ENCODE assay signal across 23 cellular contexts in the genomic region with DNA sequence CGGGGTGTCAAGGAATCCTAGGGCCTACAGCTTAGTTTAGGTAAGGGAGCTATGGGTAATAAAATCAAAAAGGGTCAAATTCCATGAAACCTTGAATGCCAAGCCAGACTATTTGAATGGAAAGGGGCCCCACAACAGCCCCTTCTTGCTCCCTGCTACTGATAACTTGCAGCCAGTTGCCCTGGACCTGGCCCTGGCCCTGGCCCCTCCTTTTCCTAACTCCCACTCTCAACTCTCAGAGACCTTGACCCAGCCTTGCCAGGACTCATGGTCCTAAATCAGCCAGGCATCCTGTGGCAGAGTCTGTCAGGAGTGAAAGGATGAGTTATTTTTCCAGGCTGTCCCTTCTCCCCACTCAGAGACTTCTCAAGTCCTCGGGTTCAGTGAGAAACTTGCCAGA. TPM values are rescaled to one million over a fixed set of nuclear protein-coding genes. Genes with fewer than 3 reads are reported as not detected.
DNase-seq lines count a peak whose midpoint lies in the region; ATAC-seq, FAIRE-seq and TF ChIP-seq lines count a peak whose summit lies in the region.
"Had no signal": no experiment of that assay in that cellular context is flagged by ENCODE, and none has a peak within 500 bp of the region (broad histone marks: within the 10 kb centered on the region; RNA-seq: fewer than 3 reads in every experiment).

No MANE protein-coding gene starts in this region.

- no TSS peak for BruUV-seq in K562 (replicated peaks; lab: Mats Ljungman, UMichigan)
- no TSS peak for BruUV-seq in HepG2 (replicated peaks; lab: Mats Ljungman, UMichigan)

- no peak for TF ChIP-seq POLR2A in heart left ventricle (IDR thresholded peaks at IDR 0.05)
- no peak for TF ChIP-seq POLR2A in K562 (conservative IDR thresholded peaks at IDR 0.05)
- no peak for TF ChIP-seq POLR2A in HepG2 (IDR thresholded peaks at IDR 0.05; ENCODE audit: insufficient read depth in 1 of 2, low read depth in 2 of 2, low read length in 2 of 2)
- TF ChIP-seq POLR2A in GM12892 (IDR thresholded peaks at IDR 0.05; ENCODE audit: low read depth, low read length) = no peak

- H3K36me3 ChIP-seq in cardiac muscle cell (no peaks in the 10 kb centered on the region), heart left ventricle (no peaks in the 10 kb centered on the region), K562 (ENCODE audit: control insufficient read depth, insufficient read depth, low read length) (peaks cover 4% of the 10 kb centered on the region; the same call in 1 of the 3 replicates), HepG2 (replicated peaks in 1 of 2; ENCODE audit: control insufficient read depth in 1 of 2, insufficient read depth in 2 of 2, low read length in 2 of 2) (no peaks in the 10 kb centered on the region), neural progenitor cell (no peaks in the 10 kb centered on the region)
- H3K36me3 ChIP-seq: BE2C had no signal

- no peak overlapping the region for H3K9ac ChIP-seq in K562 (ENCODE audit: insufficient read depth in 1 of 2, low read depth in 2 of 2, low read length in 2 of 2)
- H3K9ac ChIP-seq in HepG2 (ENCODE audit: insufficient read depth, low read depth, low read length) = no peak overlapping the region
- H3K9ac ChIP-seq in neural progenitor cell = no peak overlapping the region

- peak overlapping the region; percentile 52 for H3K27ac ChIP-seq in cardiac muscle cell
- H3K27ac ChIP-seq in heart left ventricle = peak overlapping the region in 1 of 12 donors; percentile 36
- no peak overlapping the region for H3K27ac ChIP-seq in K562 (ENCODE audit: extremely low read depth, low read depth, low read length)
- no peak overlapping the region for H3K27ac ChIP-seq in HepG2 (ENCODE audit: extremely low read length, insufficient read depth, low read length)
- no peak overlapping the region for H3K27ac ChIP-seq in neural progenitor cell
- H3K27ac ChIP-seq: 22Rv1, HL-60, PC-9 had no signal

- DNase-seq in cardiac muscle cell (ENCODE audit: low read depth in 1 of 2, low spot score in 1 of 2) = no peak
- no peak for DNase-seq in heart left ventricle
- DNase-seq in K562 (ENCODE audit: extremely low read depth in 1 of 4, low spot score in 3 of 4) = peak; percentile 0 to 1 (median 0)
- DNase-seq in HepG2 (ENCODE audit: low spot score) = peak; percentile 13
- DNase-seq in neural progenitor cell (ENCODE audit: low spot score) = no peak
- DNase-seq in NCI-H510A (lab: John Stamatoyannopoulos, UW) = no peak
- no peak for DNase-seq in GM12892 (ENCODE audit: insufficient read length)
- no peak for DNase-seq in DMS153 (lab: John Stamatoyannopoulos, UW)
- DNase-seq: BE2C; Calu3; CD8-positive, alpha-beta memory T cell; DND-41; KBM-7; NCI-H1105 treated with DMSO at 0.1 percent for 48 hours; NCI-H2029; NCI-H446; NCI-H526; PC-9; Right ventricle myocardium superior had no signal

- H3K9me3 ChIP-seq in cardiac muscle cell (ENCODE audit: low read depth) (no peaks in the 10 kb centered on the region), heart left ventricle (no peaks in the 10 kb centered on the region), K562 (replicated peaks; ENCODE audit: control insufficient read depth, insufficient read depth, low read depth, low read length) (no peaks in the 10 kb centered on the region), HepG2 (ENCODE audit: low read length) (no peaks in the 10 kb centered on the region), neural progenitor cell (ENCODE audit: low read depth) (no peaks in the 10 kb centered on the region)
- H3K9me3 ChIP-seq: BE2C had no signal

- no peaks in the 10 kb centered on the region for H3K9me3 Mint-ChIP-seq in neural progenitor cell
- H3K9me3 Mint-ChIP-seq: CD14-positive monocyte; CD8-positive, alpha-beta memory T cell had no signal

- H3K79me2 ChIP-seq in K562 (ENCODE audit: control insufficient read depth, insufficient read depth, low read length) (no peaks in the 10 kb centered on the region), HepG2 (ENCODE audit: insufficient read depth, low read length) (no peaks in the 10 kb centered on the region), neural progenitor cell (ENCODE audit: low read depth) (no peaks in the 10 kb centered on the region)

- CTCF ChIA-PET in K562 (lab: Yijun Ruan, JAX; ENCODE audit: low intra/inter-chr PET ratio) (interaction anchor here (0.6 kb wide), 1 partner anchor 669 kb away, joined by 4 read pairs; no protein-coding TSS in a partner anchor), HepG2 (lab: Yijun Ruan, JAX; ENCODE audit: low intra/inter-chr PET ratio, low total read pairs) (no interaction called here)

- FAIRE-seq in K562 (lab: Jason Lieb, UNC) (no peak), HepG2 (lab: Jason Lieb, UNC) (no peak), GM12892 (lab: Jason Lieb, UNC) (no peak)
- FAIRE-seq: H54 had no signal

- in situ Hi-C loops in K562 (cut with MboI) (loop anchor here (5.0 to 25.0 kb wide), 5 partner anchors 205 to 775 kb away; partner anchors contain the start of genes ACTR1A, CUEDC2 and SUFU), HepG2 (cut with HindIII; ENCODE audit: extremely low pct_ligation_motif_present, low pct_unique_long_range_greater_than_20kb) (no loop called here)

- H3K36me3 Mint-ChIP-seq in neural progenitor cell = no peaks in the 10 kb centered on the region
- H3K36me3 Mint-ChIP-seq: CD8-positive, alpha-beta memory T cell had no signal

- H3K4me3 ChIP-seq in cardiac muscle cell (no peak overlapping the region), heart left ventricle (no peak overlapping the region), K562 (no peak overlapping the region), HepG2 (replicated peaks in 1 of 3; ENCODE audit: insufficient read depth in 1 of 3, low read depth in 2 of 3, low read length in 3 of 3) (no peak overlapping the region), neural progenitor cell (no peak overlapping the region)
- H3K4me3 ChIP-seq: PC-9 had no signal

- POLR2A ChIA-PET in K562 (lab: Yijun Ruan, JAX) = interaction anchor here (0.6 to 0.8 kb wide), 2 partner anchors 19 to 199 kb away, joined by 3 to 4 read pairs; no protein-coding TSS in a partner anchor
- POLR2A ChIA-PET in HepG2 (lab: Yijun Ruan, JAX) = no interaction called here

- no peak overlapping the region for H3K27ac Mint-ChIP-seq in neural progenitor cell
- H3K27ac Mint-ChIP-seq: CD14-positive monocyte had no signal

- no peaks in the 10 kb centered on the region for H3K9me1 ChIP-seq in K562 (ENCODE audit: control insufficient read depth, insufficient read depth, low read length)

- H4K20me1 ChIP-seq in K562 (replicated peaks; ENCODE audit: control insufficient read depth, insufficient read depth, low read length) (0 out of 2 replicates have a peak, but pooled peaks cover 5% of the 10 kb centered on the region), HepG2 (ENCODE audit: insufficient read depth, low read length) (peaks cover 16% of the 10 kb centered on the region; the same call in 1 of the 2 replicates), neural progenitor cell (ENCODE audit: low read depth) (peaks cover 43% of the 10 kb centered on the region)

- WGBS in heart left ventricle, 4 donors = 70 to 86% (median 82%) methylated on average over 2 of the region's 2 CpGs
- 53% methylated on average over 2 of the region's 2 CpGs for WGBS in K562 (ENCODE audit: insufficient coverage, low coverage, missing lambda C conversion rate)
- WGBS in HepG2 (ENCODE audit: low lambda C conversion rate) = 44% methylated on average over 2 of the region's 2 CpGs

- H3K4me1 Mint-ChIP-seq in neural progenitor cell = peaks cover 42% of the 10 kb centered on the region

- ATAC-seq in heart left ventricle (no peak), K562 (no peak), HepG2 (peak; percentile 36)

- H2AFZ ChIP-seq in K562 (ENCODE audit: low read depth, low read length) (no peak overlapping the region), HepG2 (ENCODE audit: low read length) (no peak overlapping the region), neural progenitor cell (replicated peaks) (no peak overlapping the region)
- H2AFZ ChIP-seq: PC-9 had no signal

- H3K4me2 ChIP-seq in K562 (ENCODE audit: insufficient read depth, low read length) = no peak overlapping the region
- H3K4me2 ChIP-seq in HepG2 (ENCODE audit: low read depth, low read length) = no peak overlapping the region
- no peak overlapping the region for H3K4me2 ChIP-seq in neural progenitor cell
- H3K4me2 ChIP-seq: PC-9 had no signal

- TF ChIP-seq RAD21 in K562 (CRISPR knock-in tag; conservative IDR thresholded peaks at IDR 0.05 in 1 of 2, IDR thresholded peaks at IDR 0.05 in 1 of 2) (no peak), HepG2 (CRISPR knock-in tag; IDR thresholded peaks at IDR 0.05) (no peak)

- no peak for TF ChIP-seq EP300 in K562 (IDR thresholded peaks at IDR 0.05; ENCODE audit: low read length)
- no peak for TF ChIP-seq EP300 in HepG2 (IDR thresholded peaks at IDR 0.05; ENCODE audit: low read depth in 2 of 2, low read length in 2 of 2)
- no peak for TF ChIP-seq EP300 in HepG2 (CRISPR knock-in tag; IDR thresholded peaks at IDR 0.05; ENCODE audit: borderline replicate concordance)

- H3K27me3 ChIP-seq in cardiac muscle cell (peaks cover 11% of the 10 kb centered on the region), heart left ventricle (no peaks in the 10 kb centered on the region), K562 (ENCODE audit: control insufficient read depth in 2 of 2, insufficient read depth in 2 of 2, low read length in 2 of 2) (no peaks in the 10 kb centered on the region), HepG2 (ENCODE audit: control insufficient read depth in 1 of 2, insufficient read depth in 2 of 2, low read length in 2 of 2) (no peaks in the 10 kb centered on the region), neural progenitor cell (peaks cover 16% of the 10 kb centered on the region)
- H3K27me3 ChIP-seq: BE2C had no signal

- intact Hi-C loops in heart left ventricle (cut with DNase I) = loop anchor here in 3 of 10 donors (5.0 kb wide), 2 partner anchors 175 to 235 kb away; no protein-coding TSS in a partner anchor
- intact Hi-C loops in K562 (cut with micrococcal nuclease) = loop anchor here (2.0 kb wide), 1 partner anchor 235 kb away; no protein-coding TSS in a partner anchor
- intact Hi-C loops in HepG2 (cut with micrococcal nuclease; ENCODE audit: unreplicated experiment) = loop anchor here (2.0 kb wide), 1 partner anchor 19 kb away; the partner anchor contains the start of gene OGA

- TF ChIP-seq CTCF in cardiac muscle cell (IDR thresholded peaks at IDR 0.05; ENCODE audit: low read depth, low read length) = no peak
- no peak for TF ChIP-seq CTCF in heart left ventricle (IDR thresholded peaks at IDR 0.05)
- TF ChIP-seq CTCF in K562 (IDR thresholded peaks at IDR 0.05 in 2 of 3, conservative IDR thresholded peaks at IDR 0.05 in 1 of 3; ENCODE audit: insufficient read depth in 2 of 3, low read depth in 1 of 3, low read length in 3 of 3) = no peak
- TF ChIP-seq CTCF in HepG2 (CRISPR knock-in tag; IDR thresholded peaks at IDR 0.05) = no peak
- no peak for TF ChIP-seq CTCF in neural progenitor cell (IDR thresholded peaks at IDR 0.05)

- H3F3A ChIP-seq in neural progenitor cell (ENCODE audit: low read depth) = peaks cover 40% of the 10 kb centered on the region

- H3K4me3 Mint-ChIP-seq in neural progenitor cell = peak overlapping the region; percentile 38
- H3K4me3 Mint-ChIP-seq: CD14-positive monocyte; CD8-positive, alpha-beta memory T cell had no signal

- H3K4me1 ChIP-seq in cardiac muscle cell (ENCODE audit: low read depth) (peaks cover 27% of the 10 kb centered on the region), heart left ventricle (peaks cover 0 to 66% (median 25%) of the 10 kb centered on the region in 12 donors), K562 (replicated peaks in 1 of 2; ENCODE audit: control insufficient read depth in 2 of 2, insufficient read depth in 2 of 2, low read length in 2 of 2) (peaks cover 9 to 30% of the 10 kb centered on the region in 2 experiments; a peak in 4 of 5 replicates), HepG2 (ENCODE audit: insufficient read depth, low read length) (peaks cover 33% of the 10 kb centered on the region), neural progenitor cell (peaks cover 24% of the 10 kb centered on the region)

- H3K27me3 Mint-ChIP-seq in neural progenitor cell (ENCODE audit: insufficient read depth, low read depth) = peaks cover 22% of the 10 kb centered on the region

RNA-seq across cellular contexts. Expression of gene KCNIP2, which starts 5.8 kb away (rescaled TPM):
- 38.4 and 63.6 TPM in 2 replicates for total RNA-seq in cardiac muscle cell
- 35.7 and 47.5 TPM in 2 replicates for polyA plus RNA-seq in cardiac muscle cell
- 100 to 1,000 TPM in 7 of 9 donors, 10 to 100 TPM in 2; 85.1 to 862 (median 174) TPM for total RNA-seq in heart left ventricle
- polyA plus RNA-seq in heart left ventricle = 100 to 1,000 TPM; 214 to 262 TPM
- 32.6 and 43.2 TPM in 2 replicates for total RNA-seq in K562 (2011; cell fraction: chromatin; rRNA removed; ENCODE audit: low replicate concordance)
- total RNA-seq in K562 (2011; cell fraction: nucleolus; rRNA removed) = 16.7 and 18.7 TPM in 2 replicates
- 49.0 and 80.9 TPM in 2 replicates for total RNA-seq in K562 (2011; cell fraction: nucleoplasm; rRNA removed)
- total RNA-seq in K562 (2014; rRNA removed) = 2.9 and 4.2 TPM in 2 replicates
- 2.9 and 4.0 TPM in 2 replicates for total RNA-seq in K562 (2014; rRNA removed; fragmentation: Illumina TruSeq; extraction: Trizol)
- 3.2 and 4.1 TPM in 2 replicates for total RNA-seq in K562 (2015; rRNA removed; fragmentation: Illumina TruSeq; extraction: Trizol)
- total RNA-seq in K562 (2021) = 4.8 and 7.6 TPM in 2 replicates
- 7.1 and 9.5 TPM in 2 replicates for polyA plus RNA-seq in K562 (2011; rRNA removed)
- polyA plus RNA-seq in K562 (2011; cell fraction: cytosol; rRNA removed) = 1.7 and 3.2 TPM in 2 replicates
- 57.8 and 62.2 TPM in 2 replicates for polyA plus RNA-seq in K562 (2011; cell fraction: nucleus; rRNA removed)
- 6.0 and 9.6 TPM in 2 replicates for polyA plus RNA-seq in K562 (2012)
- polyA plus RNA-seq in K562 (2014; fragmentation: Illumina TruSeq; extraction: Trizol) = 6.3 and 7.9 TPM in 2 replicates
- 1 to 10 TPM; 2.5 to 3.2 TPM for polyA plus RNA-seq in K562 (2014; fragmentation: Nextera tagmentation; extraction: Ambion mirVana)
- 6.2 and 6.6 TPM in 2 replicates for polyA plus RNA-seq in K562 (2014; rRNA removed)
- polyA minus RNA-seq in K562 (2011; rRNA and poly(A)+ RNA removed) = 2.1 and 4.6 TPM in 2 replicates
- 0.91 TPM in 1 of 2 replicates, not detected in the other for polyA minus RNA-seq in K562 (2011; cell fraction: cytosol; rRNA and poly(A)+ RNA removed)
- polyA minus RNA-seq in K562 (2011; cell fraction: nucleus; rRNA and poly(A)+ RNA removed) = 5.5 and 11.3 TPM in 2 replicates
- 0.42 TPM in 1 of 2 replicates, not detected in the other for total RNA-seq in HepG2 (2016; rRNA removed; fragmentation: Illumina TruSeq; extraction: Trizol)
- total RNA-seq in HepG2 (2016; cell fraction: cytosol; rRNA removed; fragmentation: Illumina TruSeq; extraction: Trizol; ENCODE audit: low read depth) = not detected in 2 replicates
- total RNA-seq in HepG2 (2016; cell fraction: insoluble cytoplasmic fraction; rRNA removed; fragmentation: Illumina TruSeq; extraction: Trizol) = 0.13 and 0.52 TPM in 2 replicates
- not detected in 2 replicates for total RNA-seq in HepG2 (2016; cell fraction: membrane; rRNA removed; fragmentation: Illumina TruSeq; extraction: Trizol)
- 1.1 and 1.7 TPM in 2 replicates for total RNA-seq in HepG2 (2016; cell fraction: nucleus; rRNA removed; fragmentation: Illumina TruSeq; extraction: Trizol)
- 0.70 and 0.88 TPM in 2 replicates for polyA plus RNA-seq in HepG2 (2011; rRNA removed)
- polyA plus RNA-seq in HepG2 (2011; cell fraction: cytosol; rRNA removed) = 0.13 TPM in 1 of 2 replicates, not detected in the other
- polyA plus RNA-seq in HepG2 (2011; cell fraction: nucleus; rRNA removed) = 3.4 and 3.8 TPM in 2 replicates
- 1.0 and 1.6 TPM in 2 replicates for polyA plus RNA-seq in HepG2 (2012)
- polyA plus RNA-seq in HepG2 (2016; cell fraction: cytosol; fragmentation: Illumina TruSeq; extraction: Trizol; ENCODE audit: low read depth) = not detected in 2 replicates
- polyA plus RNA-seq in HepG2 (2016; cell fraction: insoluble cytoplasmic fraction; fragmentation: Illumina TruSeq; extraction: Trizol; ENCODE audit: low read depth) = not detected in 2 replicates
- not detected in 2 replicates for polyA plus RNA-seq in HepG2 (2016; cell fraction: membrane; fragmentation: Illumina TruSeq; extraction: Trizol; ENCODE audit: low read depth)
- polyA plus RNA-seq in HepG2 (2016; cell fraction: nucleus; fragmentation: Illumina TruSeq; extraction: Trizol; ENCODE audit: insufficient read depth, low read depth) = 2.7 and 2.9 TPM in 2 replicates
- 1.2 and 2.3 TPM in 2 replicates for polyA minus RNA-seq in HepG2 (2011; rRNA and poly(A)+ RNA removed; ENCODE audit: low replicate concordance)
- polyA minus RNA-seq in HepG2 (2011; cell fraction: cytosol; rRNA and poly(A)+ RNA removed) = not detected in 2 replicates
- 4.1 and 7.7 TPM in 2 replicates for polyA minus RNA-seq in HepG2 (2011; cell fraction: nucleus; rRNA and poly(A)+ RNA removed)
- 2.4 and 5.5 TPM in 2 replicates for total RNA-seq in neural progenitor cell (ENCODE audit: low replicate concordance)
- 12.2 TPM for polyA plus RNA-seq in GM12892 (2012; ENCODE audit: missing spikeins)
- polyA plus RNA-seq: CD8-positive, alpha-beta memory T cell had no signal

RNA-seq across cellular contexts. Expression of gene OGA, which starts 19.5 kb away (rescaled TPM):
- 51.8 and 98.1 TPM in 2 replicates for total RNA-seq in cardiac muscle cell
- 56.4 and 95.2 TPM in 2 replicates for polyA plus RNA-seq in cardiac muscle cell
- total RNA-seq in heart left ventricle = 100 to 1,000 TPM in 4 of 9 donors, 10 to 100 TPM in 5; 53.8 to 164 (median 92.6) TPM
- polyA plus RNA-seq in heart left ventricle = 10 to 100 TPM; 42.1 to 42.4 TPM
- 146 and 468 TPM in 2 replicates for total RNA-seq in K562 (2011; cell fraction: chromatin; rRNA removed; ENCODE audit: low replicate concordance)
- 65.4 and 98.2 TPM in 2 replicates for total RNA-seq in K562 (2011; cell fraction: nucleolus; rRNA removed)
- total RNA-seq in K562 (2011; cell fraction: nucleoplasm; rRNA removed) = 193 and 258 TPM in 2 replicates
- total RNA-seq in K562 (2014; rRNA removed) = 47.5 and 51.3 TPM in 2 replicates
- total RNA-seq in K562 (2014; rRNA removed; fragmentation: Illumina TruSeq; extraction: Trizol) = 67.1 and 72.2 TPM in 2 replicates
- 58.4 and 60.7 TPM in 2 replicates for total RNA-seq in K562 (2015; rRNA removed; fragmentation: Illumina TruSeq; extraction: Trizol)
- 41.6 and 54.3 TPM in 2 replicates for total RNA-seq in K562 (2021)
- 73.5 and 79.9 TPM in 2 replicates for polyA plus RNA-seq in K562 (2011; rRNA removed)
- polyA plus RNA-seq in K562 (2011; cell fraction: cytosol; rRNA removed) = 7.7 and 23.2 TPM in 2 replicates
- polyA plus RNA-seq in K562 (2011; cell fraction: nucleus; rRNA removed) = 116 and 157 TPM in 2 replicates
- polyA plus RNA-seq in K562 (2012) = 42.3 and 50.2 TPM in 2 replicates
- 61.1 and 61.2 TPM in 2 replicates for polyA plus RNA-seq in K562 (2014; fragmentation: Illumina TruSeq; extraction: Trizol)
- 10 to 100 TPM; 13.5 to 18.6 TPM for polyA plus RNA-seq in K562 (2014; fragmentation: Nextera tagmentation; extraction: Ambion mirVana)
- polyA plus RNA-seq in K562 (2014; rRNA removed) = 59.5 and 61.8 TPM in 2 replicates
- 82.2 and 103 TPM in 2 replicates for polyA minus RNA-seq in K562 (2011; rRNA and poly(A)+ RNA removed)
- polyA minus RNA-seq in K562 (2011; cell fraction: cytosol; rRNA and poly(A)+ RNA removed) = 25.0 and 32.5 TPM in 2 replicates
- 36.2 and 78.1 TPM in 2 replicates for polyA minus RNA-seq in K562 (2011; cell fraction: nucleus; rRNA and poly(A)+ RNA removed)
- 33.2 and 36.5 TPM in 2 replicates for total RNA-seq in HepG2 (2016; rRNA removed; fragmentation: Illumina TruSeq; extraction: Trizol)
- 23.2 and 27.7 TPM in 2 replicates for total RNA-seq in HepG2 (2016; cell fraction: cytosol; rRNA removed; fragmentation: Illumina TruSeq; extraction: Trizol; ENCODE audit: low read depth)
- total RNA-seq in HepG2 (2016; cell fraction: insoluble cytoplasmic fraction; rRNA removed; fragmentation: Illumina TruSeq; extraction: Trizol) = 30.6 and 34.0 TPM in 2 replicates
- 23.7 and 29.9 TPM in 2 replicates for total RNA-seq in HepG2 (2016; cell fraction: membrane; rRNA removed; fragmentation: Illumina TruSeq; extraction: Trizol)
- total RNA-seq in HepG2 (2016; cell fraction: nucleus; rRNA removed; fragmentation: Illumina TruSeq; extraction: Trizol) = 50.1 and 59.4 TPM in 2 replicates
- 35.5 and 39.8 TPM in 2 replicates for polyA plus RNA-seq in HepG2 (2011; rRNA removed)
- polyA plus RNA-seq in HepG2 (2011; cell fraction: cytosol; rRNA removed) = 7.7 and 10.8 TPM in 2 replicates
- 66.7 and 69.3 TPM in 2 replicates for polyA plus RNA-seq in HepG2 (2011; cell fraction: nucleus; rRNA removed)
- 35.2 and 48.0 TPM in 2 replicates for polyA plus RNA-seq in HepG2 (2012)
- polyA plus RNA-seq in HepG2 (2016; cell fraction: cytosol; fragmentation: Illumina TruSeq; extraction: Trizol; ENCODE audit: low read depth) = 1.0 and 1.1 TPM in 2 replicates
- polyA plus RNA-seq in HepG2 (2016; cell fraction: insoluble cytoplasmic fraction; fragmentation: Illumina TruSeq; extraction: Trizol; ENCODE audit: low read depth) = 24.3 and 27.7 TPM in 2 replicates
- 2.9 and 3.6 TPM in 2 replicates for polyA plus RNA-seq in HepG2 (2016; cell fraction: membrane; fragmentation: Illumina TruSeq; extraction: Trizol; ENCODE audit: low read depth)
- polyA plus RNA-seq in HepG2 (2016; cell fraction: nucleus; fragmentation: Illumina TruSeq; extraction: Trizol; ENCODE audit: insufficient read depth, low read depth) = 105 and 122 TPM in 2 replicates
- polyA minus RNA-seq in HepG2 (2011; rRNA and poly(A)+ RNA removed; ENCODE audit: low replicate concordance) = 18.7 and 34.4 TPM in 2 replicates
- 18.9 and 20.4 TPM in 2 replicates for polyA minus RNA-seq in HepG2 (2011; cell fraction: cytosol; rRNA and poly(A)+ RNA removed)
- polyA minus RNA-seq in HepG2 (2011; cell fraction: nucleus; rRNA and poly(A)+ RNA removed) = 91.7 and 107 TPM in 2 replicates
- 197 and 275 TPM in 2 replicates for total RNA-seq in neural progenitor cell (ENCODE audit: low replicate concordance)
- 118 TPM for polyA plus RNA-seq in GM12892 (2012; ENCODE audit: missing spikeins)

RNA-seq across cellular contexts. Expression of gene NPM3, which starts 54.5 kb away (rescaled TPM):
- 78.9 and 92.6 TPM in 2 replicates for total RNA-seq in cardiac muscle cell
- 8.1 and 14.6 TPM in 2 replicates for polyA plus RNA-seq in cardiac muscle cell
- total RNA-seq in heart left ventricle = 10 to 100 TPM in 4 of 9 donors, 1 to 10 TPM in 5; 5.9 to 23.1 (median 8.3) TPM
- polyA plus RNA-seq in heart left ventricle = 10 to 100 TPM; 11.0 to 24.9 TPM
- total RNA-seq in K562 (2011; cell fraction: chromatin; rRNA removed; ENCODE audit: low replicate concordance) = 7.6 and 17.3 TPM in 2 replicates
- 26.8 and 34.0 TPM in 2 replicates for total RNA-seq in K562 (2011; cell fraction: nucleolus; rRNA removed)
- total RNA-seq in K562 (2011; cell fraction: nucleoplasm; rRNA removed) = 22.0 and 23.0 TPM in 2 replicates
- 171 and 204 TPM in 2 replicates for total RNA-seq in K562 (2014; rRNA removed)
- total RNA-seq in K562 (2014; rRNA removed; fragmentation: Illumina TruSeq; extraction: Trizol) = 85.8 and 114 TPM in 2 replicates
- total RNA-seq in K562 (2015; rRNA removed; fragmentation: Illumina TruSeq; extraction: Trizol) = 108 and 112 TPM in 2 replicates
- total RNA-seq in K562 (2021) = 147 and 148 TPM in 2 replicates
- 88.9 and 97.4 TPM in 2 replicates for polyA plus RNA-seq in K562 (2011; rRNA removed)
- 141 and 176 TPM in 2 replicates for polyA plus RNA-seq in K562 (2011; cell fraction: cytosol; rRNA removed)
- 72.2 and 89.1 TPM in 2 replicates for polyA plus RNA-seq in K562 (2011; cell fraction: nucleus; rRNA removed)
- polyA plus RNA-seq in K562 (2012) = 76.1 and 130 TPM in 2 replicates
- polyA plus RNA-seq in K562 (2014; fragmentation: Illumina TruSeq; extraction: Trizol) = 204 and 239 TPM in 2 replicates
- 10 to 100 TPM; 15.2 to 54.4 TPM for polyA plus RNA-seq in K562 (2014; fragmentation: Nextera tagmentation; extraction: Ambion mirVana)
- 161 and 168 TPM in 2 replicates for polyA plus RNA-seq in K562 (2014; rRNA removed)
- polyA minus RNA-seq in K562 (2011; rRNA and poly(A)+ RNA removed) = 48.1 and 61.6 TPM in 2 replicates
- 36.0 and 44.2 TPM in 2 replicates for polyA minus RNA-seq in K562 (2011; cell fraction: cytosol; rRNA and poly(A)+ RNA removed)
- polyA minus RNA-seq in K562 (2011; cell fraction: nucleus; rRNA and poly(A)+ RNA removed) = 11.2 and 12.2 TPM in 2 replicates
- total RNA-seq in HepG2 (2016; rRNA removed; fragmentation: Illumina TruSeq; extraction: Trizol) = 129 and 160 TPM in 2 replicates
- total RNA-seq in HepG2 (2016; cell fraction: cytosol; rRNA removed; fragmentation: Illumina TruSeq; extraction: Trizol; ENCODE audit: low read depth) = 72.9 and 79.2 TPM in 2 replicates
- total RNA-seq in HepG2 (2016; cell fraction: insoluble cytoplasmic fraction; rRNA removed; fragmentation: Illumina TruSeq; extraction: Trizol) = 127 and 156 TPM in 2 replicates
- total RNA-seq in HepG2 (2016; cell fraction: membrane; rRNA removed; fragmentation: Illumina TruSeq; extraction: Trizol) = 118 and 120 TPM in 2 replicates
- 40.1 and 46.2 TPM in 2 replicates for total RNA-seq in HepG2 (2016; cell fraction: nucleus; rRNA removed; fragmentation: Illumina TruSeq; extraction: Trizol)
- polyA plus RNA-seq in HepG2 (2011; rRNA removed) = 47.6 and 50.8 TPM in 2 replicates
- 77.2 and 99.2 TPM in 2 replicates for polyA plus RNA-seq in HepG2 (2011; cell fraction: cytosol; rRNA removed)
- 35.2 and 42.2 TPM in 2 replicates for polyA plus RNA-seq in HepG2 (2011; cell fraction: nucleus; rRNA removed)
- polyA plus RNA-seq in HepG2 (2012) = 50.7 and 56.1 TPM in 2 replicates
- polyA plus RNA-seq in HepG2 (2016; cell fraction: cytosol; fragmentation: Illumina TruSeq; extraction: Trizol; ENCODE audit: low read depth) = 74.7 and 76.8 TPM in 2 replicates
- polyA plus RNA-seq in HepG2 (2016; cell fraction: insoluble cytoplasmic fraction; fragmentation: Illumina TruSeq; extraction: Trizol; ENCODE audit: low read depth) = 123 and 134 TPM in 2 replicates
- polyA plus RNA-seq in HepG2 (2016; cell fraction: membrane; fragmentation: Illumina TruSeq; extraction: Trizol; ENCODE audit: low read depth) = 94.9 and 101 TPM in 2 replicates
- 69.1 and 70.7 TPM in 2 replicates for polyA plus RNA-seq in HepG2 (2016; cell fraction: nucleus; fragmentation: Illumina TruSeq; extraction: Trizol; ENCODE audit: insufficient read depth, low read depth)
- polyA minus RNA-seq in HepG2 (2011; rRNA and poly(A)+ RNA removed; ENCODE audit: low replicate concordance) = 57.7 and 87.9 TPM in 2 replicates
- polyA minus RNA-seq in HepG2 (2011; cell fraction: cytosol; rRNA and poly(A)+ RNA removed) = 11.6 and 28.0 TPM in 2 replicates
- 4.2 and 7.6 TPM in 2 replicates for polyA minus RNA-seq in HepG2 (2011; cell fraction: nucleus; rRNA and poly(A)+ RNA removed)
- total RNA-seq in neural progenitor cell (ENCODE audit: low replicate concordance) = 93.1 and 149 TPM in 2 replicates
- 106 TPM for polyA plus RNA-seq in GM12892 (2012; ENCODE audit: missing spikeins)

Comparison
In these comparisons a context has a peak if more than half of its experiments do, and no peak if none do; other contexts are left out.
1. DNase-seq: peak in K562 (4 of 4) and HepG2 (single experiment); none in cardiac muscle cell (0 of 2), heart left ventricle (0 of 5), neural progenitor cell (single experiment), NCI-H510A (single experiment), GM12892 (single experiment) and DMS153 (single experiment).